16 cellular contexts compared by ENCODE assay signal in the genomic region with DNA sequence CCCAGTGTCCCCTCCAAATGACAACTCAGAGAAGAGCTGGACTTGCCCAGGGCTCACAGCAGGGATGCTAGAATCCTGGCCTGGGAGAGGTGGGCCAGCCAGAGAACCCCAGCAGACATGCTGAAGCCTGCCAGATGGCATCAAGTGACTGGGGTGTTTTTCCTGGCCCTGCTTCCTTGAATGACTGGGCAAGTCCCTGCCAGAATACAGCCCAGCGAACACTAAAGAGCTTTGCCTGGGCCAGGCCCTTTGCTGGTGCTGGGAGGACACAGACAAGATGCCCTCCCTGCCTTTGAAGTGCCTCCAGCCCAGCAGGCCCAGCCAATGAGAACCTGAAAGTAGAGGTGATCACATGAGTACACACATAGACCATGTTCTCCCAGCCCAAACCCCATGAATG. TPM values are rescaled to one million over a fixed set of nuclear protein-coding genes. Genes with fewer than 3 reads are reported as not detected.
DNase-seq lines count a peak whose midpoint lies in the region; ATAC-seq and TF ChIP-seq lines count a peak whose summit lies in the region.
"Had no signal": no experiment of that assay in that cellular context is flagged by ENCODE, and none has a peak within 500 bp of the region (broad histone marks: within the 10 kb centered on the region; RNA-seq: fewer than 3 reads in every experiment).

No MANE protein-coding gene starts in this region.

- H3K27ac Mint-ChIP-seq in CD4-positive, CD25-positive, alpha-beta regulatory T cell: peak overlapping the region in 2 of 3 donors; percentile 20 to 39

- intact Hi-C loops in left ventricle myocardium inferior (cut with micrococcal nuclease): no loop called here

- no peaks in the 10 kb centered on the region for H3K27me3 ChIP-seq in CD4-positive, CD25-positive, alpha-beta regulatory T cell (ENCODE audit: control insufficient read depth, insufficient read depth, low read length)
- H3K27me3 ChIP-seq in WERI-Rb-1 (ENCODE audit: insufficient read depth, low read depth, severe bottlenecking) (no peaks in the 10 kb centered on the region), left ventricle myocardium inferior (ENCODE audit: low read depth) (no peaks in the 10 kb centered on the region)

- ATAC-seq in CD4-positive, CD25-positive, alpha-beta regulatory T cell (ENCODE audit: low read depth in 2 of 2): no peak
- ATAC-seq in GM18858 (IDR thresholded peaks at IDR 0.05; ENCODE audit: unreplicated experiment) (no peak), HG03342 (IDR thresholded peaks at IDR 0.05; ENCODE audit: unreplicated experiment) (no peak)
- ATAC-seq in stimulated activated naive CD8-positive, alpha-beta T cell treated with anti-CD3 and anti-CD28 coated beads, Interleukin-15, Interleukin-2, amounts not matched to agents 100 U/mL and 50 U/mL, for 24 hours: no peak

- no peaks in the 10 kb centered on the region for H3K36me3 ChIP-seq in CD4-positive, CD25-positive, alpha-beta regulatory T cell (ENCODE audit: control insufficient read depth, insufficient read depth, low read length)
- H3K36me3 ChIP-seq in WERI-Rb-1: no peaks in the 10 kb centered on the region
- peaks cover 3% of the 10 kb centered on the region for H3K36me3 ChIP-seq in left ventricle myocardium inferior
- H3K36me3 ChIP-seq: neural progenitor cell had no signal

- no peak overlapping the region for H3K4me3 ChIP-seq in CD4-positive, CD25-positive, alpha-beta regulatory T cell (ENCODE audit: low read depth, low read length)
- H3K4me3 ChIP-seq in WERI-Rb-1 (ENCODE audit: low read depth, low read length) (no peak overlapping the region), left ventricle myocardium inferior (no peak overlapping the region)
- H3K4me3 ChIP-seq: neural progenitor cell had no signal

- no peak for DNase-seq in CD4-positive, CD25-positive, alpha-beta regulatory T cell
- DNase-seq in HPDE6-E6E7 (ENCODE audit: extremely low spot score): peak; percentile 92
- DNase-seq in WERI-Rb-1: peak; percentile 27
- DNase-seq in left ventricle myocardium inferior: peak; percentile 51
- no peak for DNase-seq in stimulated activated naive CD8-positive, alpha-beta T cell treated with anti-CD3 and anti-CD28 coated beads, Interleukin-15, Interleukin-2, amounts not matched to agents 100 U/mL and 50 U/mL, for 24 hours
- no peak for DNase-seq in stimulated activated CD8-positive, alpha-beta memory T cell treated with anti-CD3 and anti-CD28 coated beads, Interleukin-4, amount 100 ng/mL, for 48 hours
- DNase-seq: activated gamma-delta T cell treated with Interleukin-2 at 50 U/mL for 16 hours; cerebellar nuclear complex; GF-D8; left cardiac atrium; MM.1S; stimulated activated CD4-positive, alpha-beta T cell treated with anti-CD3 and anti-CD28 coated beads, Interleukin-12 subunit alpha, Interleukin-12 subunit beta, amount 100 ng/mL, for 4 hours had no signal

- peaks cover 0 to 32% (median 9%) of the 10 kb centered on the region in 4 donors for H3K4me1 Mint-ChIP-seq in CD4-positive, CD25-positive, alpha-beta regulatory T cell

- H3K27me3 Mint-ChIP-seq in CD4-positive, CD25-positive, alpha-beta regulatory T cell: peaks cover 4% of the 10 kb centered on the region

- H3K36me3 Mint-ChIP-seq in CD4-positive, CD25-positive, alpha-beta regulatory T cell: no peaks in the 10 kb centered on the region
- H3K36me3 Mint-ChIP-seq: neural progenitor cell had no signal

- H3K4me3 Mint-ChIP-seq in CD4-positive, CD25-positive, alpha-beta regulatory T cell: no peak overlapping the region
- H3K4me3 Mint-ChIP-seq: neural progenitor cell had no signal

- H3K9me3 ChIP-seq in CD4-positive, CD25-positive, alpha-beta regulatory T cell (ENCODE audit: control insufficient read depth in 2 of 2, low read length in 2 of 2): no peaks in the 10 kb centered on the region
- H3K9me3 ChIP-seq in WERI-Rb-1 (ENCODE audit: severe bottlenecking): no peaks in the 10 kb centered on the region
- H3K9me3 ChIP-seq in left ventricle myocardium inferior (replicated peaks): no peaks in the 10 kb centered on the region

- H3K27ac ChIP-seq in CD4-positive, CD25-positive, alpha-beta regulatory T cell (ENCODE audit: insufficient read depth, low read length, poor library complexity, severe bottlenecking): no peak overlapping the region
- H3K27ac ChIP-seq in WERI-Rb-1 (no peak overlapping the region), left ventricle myocardium inferior (replicated peaks) (peak overlapping the region; percentile 60)
- H3K27ac ChIP-seq: neural progenitor cell had no signal

- H3K9me3 Mint-ChIP-seq in CD4-positive, CD25-positive, alpha-beta regulatory T cell: no peaks in the 10 kb centered on the region
- H3K9me3 Mint-ChIP-seq: neural progenitor cell had no signal

- H3K4me1 ChIP-seq in CD4-positive, CD25-positive, alpha-beta regulatory T cell (ENCODE audit: control insufficient read depth, insufficient read depth, low read length, poor library complexity, severe bottlenecking): peaks cover 19% of the 10 kb centered on the region
- H3K4me1 ChIP-seq in left ventricle myocardium inferior: peaks cover 25% of the 10 kb centered on the region

- TF ChIP-seq CTCF in WERI-Rb-1 (IDR thresholded peaks at IDR 0.05; ENCODE audit: low read depth, low read length): no peak
- TF ChIP-seq CTCF in left ventricle myocardium inferior (IDR thresholded peaks at IDR 0.05; ENCODE audit: borderline replicate concordance): no peak

RNA-seq across cellular contexts. Expression of gene ZNF319, which starts 11.5 kb away (rescaled TPM):
- total RNA-seq in CD4-positive, CD25-positive, alpha-beta regulatory T cell: 13.2 TPM
- 1 to 10 TPM; 2.6 to 7.2 (median 5.0) TPM for polyA plus RNA-seq in CD4-positive, CD25-positive, alpha-beta regulatory T cell
- total RNA-seq in left ventricle myocardium inferior: 10.0 TPM

RNA-seq across cellular contexts. Expression of gene USB1, which starts 12.3 kb away (rescaled TPM):
- 35.7 TPM for total RNA-seq in CD4-positive, CD25-positive, alpha-beta regulatory T cell
- 10 to 100 TPM; 29.3 to 46.8 (median 37.1) TPM for polyA plus RNA-seq in CD4-positive, CD25-positive, alpha-beta regulatory T cell
- total RNA-seq in left ventricle myocardium inferior: 35.2 TPM

RNA-seq across cellular contexts. Expression of gene CNGB1, which starts 18.0 kb away (rescaled TPM):
- not detected for total RNA-seq in CD4-positive, CD25-positive, alpha-beta regulatory T cell
- polyA plus RNA-seq in CD4-positive, CD25-positive, alpha-beta regulatory T cell: not detected
- not detected for total RNA-seq in left ventricle myocardium inferior
- total RNA-seq: fibroblast of villous mesenchyme, left cardiac atrium had no signal

RNA-seq across cellular contexts. Expression of gene MMP15, which starts 36.6 kb away (rescaled TPM):
- 0.27 TPM for total RNA-seq in CD4-positive, CD25-positive, alpha-beta regulatory T cell
- under 1 TPM in 2 of 4 donors, not detected in 2; 0.03 to 0.11 TPM for polyA plus RNA-seq in CD4-positive, CD25-positive, alpha-beta regulatory T cell
- total RNA-seq in left ventricle myocardium inferior: 64.1 TPM

Comparison
In these comparisons a context has a peak if more than half of its experiments do, and no peak if none do; other contexts are left out.
1. DNase-seq: peak in HPDE6-E6E7 (single experiment), WERI-Rb-1 (single experiment) and left ventricle myocardium inferior (single experiment); none in CD4-positive, CD25-positive, alpha-beta regulatory T cell (0 of 3), stimulated activated naive CD8-positive, alpha-beta T cell treated with anti-CD3 and anti-CD28 coated beads, Interleukin-15, Interleukin-2, amounts not matched to agents 100 U/mL and 50 U/mL, for 24 hours (single experiment) and stimulated activated CD8-positive, alpha-beta memory T cell treated with anti-CD3 and anti-CD28 coated beads, Interleukin-4, amount 100 ng/mL, for 48 hours (single experiment).